ENCODE assay signal across 34 cellular contexts in genomic region chr1:199452627-199453026, GRCh38.
"Had no signal": no experiment of that assay in that cellular context is flagged by ENCODE, and none has a peak within 500 bp of the region (broad histone marks: within the 10 kb centered on the region; RNA-seq: fewer than 3 reads in every experiment).

No MANE protein-coding gene starts in this region.

- H3K9ac ChIP-seq: KMS-11, SK-N-SH had no signal

- H3K27me3 Mint-ChIP-seq: activated B cell treated with CpG ODN at 0.5 μM for 24 hours; activated CD4-positive, alpha-beta memory T cell treated with anti-CD3 and anti-CD28 coated beads for 36 hours had no signal

- H3K9me3 ChIP-seq: adrenal gland, body of pancreas, breast epithelium, Peyer's patch, SJSA1, SK-N-SH had no signal

- H3K4me3 ChIP-seq: adrenal gland, body of pancreas, breast epithelium, Peyer's patch, SJSA1 had no signal

- H3K27ac Mint-ChIP-seq: activated B cell treated with CpG ODN at 0.5 μM for 24 hours; activated CD4-positive, alpha-beta memory T cell treated with anti-CD3 and anti-CD28 coated beads for 36 hours; activated naive CD4-positive, alpha-beta T cell treated with anti-CD3 and anti-CD28 coated beads for 36 hours; activated naive CD4-positive, alpha-beta T cell treated with anti-CD3 and anti-CD28 coated beads, Interleukin-2, amount 50 U/mL, for 72 hours; activated T-helper 1 cell treated with anti-CD3 and anti-CD28 coated beads, Interleukin-12 subunit alpha, Interleukin-12 subunit beta, Interleukin-2, Interleukin-4 antibody, amounts not matched to agents 30 ng/mL and 10 ng/mL and 1 ng/mL, durations not matched to agents 14 hours and 24 hours and 36 hours; T-helper 1 cell treated with Interleukin-12 subunit alpha and Interleukin-12 subunit beta and Interleukin-4 antibody, amounts not matched to agents 30 μg/mL and 1 μg/mL, for 36 hours; T-helper 2 cell treated with Interferon-gamma antibody and Interleukin-4, amounts not matched to agents 5 μg/mL and 100 μg/mL, for 36 hours had no signal

- DNase-seq: activated B cell treated with CpG ODN at 0.5 μM for 24 hours; activated CD4-positive, alpha-beta memory T cell treated with anti-CD3 and anti-CD28 coated beads for 36 hours; activated CD4-positive, alpha-beta T cell treated with anti-CD3 and anti-CD28 coated beads for 4 hours; activated CD4-positive, alpha-beta T cell treated with anti-CD3 and anti-CD28 coated beads, Interleukin-2, amount 50 U/mL, for 1 hour; activated CD4-positive, CD25-positive, alpha-beta regulatory T cell treated with anti-CD3 and anti-CD28 coated beads, Interleukin-2, amount 50 U/mL, for 72 hours; activated CD8-positive, alpha-beta memory T cell treated with anti-CD3 and anti-CD28 coated beads, Interleukin-2, amount 50 U/mL, for 4 hours; activated gamma-delta T cell treated with Interleukin-2 at 50 U/mL for 16 hours; activated naive CD4-positive, alpha-beta T cell treated with anti-CD3 and anti-CD28 coated beads for 36 hours; activated T-cell treated with anti-CD3 and anti-CD28 coated beads for 4 hours; activated T-cell treated with anti-CD3 and anti-CD28 coated beads, Interleukin-2, amount 50 U/mL, for 4 hours; adrenal gland; body of pancreas; cerebellar nuclear complex; MM.1S; MV-4-11; NCI-H1092; NCI-H1436 treated with DMSO at 0.1 percent for 48 hours; NCI-H1694 treated with DMSO at 0.1 percent for 48 hours; NCI-H2029; NCI-H345; NCI-H526 treated with DMSO at 0.1 percent for 48 hours; NK-92 treated with Interleukin-12 subunit alpha and Interleukin-12 subunit beta, amount 100 ng/mL, for 24 hours; PC-3; Peyer's patch; RPMI8226; SHP77 treated with DMSO at 0.1 percent for 48 hours; SK-N-SH had no signal

- H3K27me3 ChIP-seq: adrenal gland, body of pancreas, breast epithelium, Peyer's patch, SJSA1 had no signal

- H3K27ac ChIP-seq: adrenal gland, body of pancreas, breast epithelium, KMS-11, Peyer's patch, SJSA1 had no signal

- H3K4me1 Mint-ChIP-seq: activated B cell treated with CpG ODN at 0.5 μM for 24 hours had no signal

- H3K9me3 Mint-ChIP-seq: activated B cell treated with CpG ODN at 0.5 μM for 24 hours; activated CD4-positive, alpha-beta memory T cell treated with anti-CD3 and anti-CD28 coated beads for 36 hours; activated naive CD4-positive, alpha-beta T cell treated with anti-CD3 and anti-CD28 coated beads for 36 hours; activated naive CD4-positive, alpha-beta T cell treated with anti-CD3 and anti-CD28 coated beads, Interleukin-2, amount 50 U/mL, for 72 hours; activated T-cell treated with anti-CD3 and anti-CD28 coated beads, Interleukin-2, amount 50 U/mL, for 4 hours; activated T-helper 1 cell treated with anti-CD3 and anti-CD28 coated beads, Interleukin-12 subunit alpha, Interleukin-12 subunit beta, Interleukin-2, Interleukin-4 antibody, amounts not matched to agents 30 ng/mL and 10 ng/mL and 1 ng/mL, durations not matched to agents 14 hours and 24 hours and 36 hours; T-helper 1 cell treated with Interleukin-12 subunit alpha and Interleukin-12 subunit beta and Interleukin-4 antibody, amounts not matched to agents 30 μg/mL and 1 μg/mL, for 36 hours; T-helper 2 cell treated with Interferon-gamma antibody and Interleukin-4, amounts not matched to agents 5 μg/mL and 100 μg/mL, for 36 hours had no signal

- H3K36me3 Mint-ChIP-seq: activated CD4-positive, alpha-beta memory T cell treated with anti-CD3 and anti-CD28 coated beads for 36 hours; activated naive CD4-positive, alpha-beta T cell treated with anti-CD3 and anti-CD28 coated beads, Interleukin-2, amount 50 U/mL, for 72 hours had no signal

- H3K36me3 ChIP-seq: adrenal gland, breast epithelium, Peyer's patch, SJSA1 had no signal

- H3K4me3 Mint-ChIP-seq: activated B cell treated with CpG ODN at 0.5 μM for 24 hours; activated CD4-positive, alpha-beta memory T cell treated with anti-CD3 and anti-CD28 coated beads for 36 hours; activated naive CD4-positive, alpha-beta T cell treated with anti-CD3 and anti-CD28 coated beads for 36 hours; activated T-cell treated with anti-CD3 and anti-CD28 coated beads, Interleukin-2, amount 50 U/mL, for 4 hours; activated T-helper 1 cell treated with anti-CD3 and anti-CD28 coated beads, Interleukin-12 subunit alpha, Interleukin-12 subunit beta, Interleukin-2, Interleukin-4 antibody, amounts not matched to agents 30 ng/mL and 10 ng/mL and 1 ng/mL, durations not matched to agents 14 hours and 24 hours and 36 hours; T-helper 1 cell treated with Interleukin-12 subunit alpha and Interleukin-12 subunit beta and Interleukin-4 antibody, amounts not matched to agents 30 μg/mL and 1 μg/mL, for 36 hours; T-helper 2 cell treated with Interferon-gamma antibody and Interleukin-4, amounts not matched to agents 5 μg/mL and 100 μg/mL, for 36 hours had no signal

- H3K4me1 ChIP-seq: adrenal gland, breast epithelium, Peyer's patch, SJSA1 had no signal
